ENCODE assay signal across 2 cellular contexts in genomic region chr7:127680983-127681382, GRCh38.
TF ChIP-seq lines count a peak whose summit lies in the region.

No MANE protein-coding gene starts in this region.

TF ChIP-seq in SK-N-SH, 30 proteins besides CTCF, POLR2A, EP300 and RAD21:
- TF ChIP-seq REST (IDR thresholded peaks at IDR 0.05; ENCODE audit: low read depth, low read length): no peak
- TF ChIP-seq TAF1 (IDR thresholded peaks at IDR 0.05; ENCODE audit: borderline replicate concordance, low read depth, low read length): no peak
- no peak for TF ChIP-seq TCF12 (IDR thresholded peaks at IDR 0.05)
- no peak for TF ChIP-seq MAX (IDR thresholded peaks at IDR 0.05; ENCODE audit: low read depth)
- TF ChIP-seq MEF2A (IDR thresholded peaks at IDR 0.05; ENCODE audit: borderline replicate concordance, low read depth): no peak
- no peak for TF ChIP-seq EZH2phosphoT487 (IDR thresholded peaks at IDR 0.05; ENCODE audit: borderline replicate concordance, low read depth)
- TF ChIP-seq, protein P1, sequence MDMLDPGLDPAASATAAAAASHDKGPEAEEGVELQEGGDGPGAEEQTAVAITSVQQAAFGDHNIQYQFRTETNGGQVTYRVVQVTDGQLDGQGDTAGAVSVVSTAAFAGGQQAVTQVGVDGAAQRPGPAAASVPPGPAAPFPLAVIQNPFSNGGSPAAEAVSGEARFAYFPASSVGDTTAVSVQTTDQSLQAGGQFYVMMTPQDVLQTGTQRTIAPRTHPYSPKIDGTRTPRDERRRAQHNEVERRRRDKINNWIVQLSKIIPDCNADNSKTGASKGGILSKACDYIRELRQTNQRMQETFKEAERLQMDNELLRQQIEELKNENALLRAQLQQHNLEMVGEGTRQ (IDR thresholded peaks at IDR 0.05; ENCODE audit: borderline replicate concordance, low read depth, low read length): no peak
- no peak for TF ChIP-seq CHD2 (IDR thresholded peaks at IDR 0.05; ENCODE audit: low read length, partially characterized antibody)
- TF ChIP-seq NRF1 (IDR thresholded peaks at IDR 0.05; ENCODE audit: low read depth, low read length): no peak
- TF ChIP-seq SIN3A (IDR thresholded peaks at IDR 0.05; ENCODE audit: borderline replicate concordance, low read depth, low read length): no peak
- TF ChIP-seq GABPA (IDR thresholded peaks at IDR 0.05; ENCODE audit: low read depth): no peak
- TF ChIP-seq FOSL2 (IDR thresholded peaks at IDR 0.05; ENCODE audit: borderline replicate concordance, low read depth): no peak
- TF ChIP-seq, protein P2, sequence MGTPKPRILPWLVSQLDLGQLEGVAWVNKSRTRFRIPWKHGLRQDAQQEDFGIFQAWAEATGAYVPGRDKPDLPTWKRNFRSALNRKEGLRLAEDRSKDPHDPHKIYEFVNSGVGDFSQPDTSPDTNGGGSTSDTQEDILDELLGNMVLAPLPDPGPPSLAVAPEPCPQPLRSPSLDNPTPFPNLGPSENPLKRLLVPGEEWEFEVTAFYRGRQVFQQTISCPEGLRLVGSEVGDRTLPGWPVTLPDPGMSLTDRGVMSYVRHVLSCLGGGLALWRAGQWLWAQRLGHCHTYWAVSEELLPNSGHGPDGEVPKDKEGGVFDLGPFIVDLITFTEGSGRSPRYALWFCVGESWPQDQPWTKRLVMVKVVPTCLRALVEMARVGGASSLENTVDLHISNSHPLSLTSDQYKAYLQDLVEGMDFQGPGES (IDR thresholded peaks at IDR 0.05; ENCODE audit: low read depth, low read length): no peak

TF ChIP-seq in SK-N-SH treated with all-trans-retinoic acid at 6 μM for 48 hours, 23 proteins besides CTCF, POLR2A, EP300 and RAD21 (continued from another document):
- TF ChIP-seq CREB5 (CRISPR knock-in tag; IDR thresholded peaks at IDR 0.05; ENCODE audit: low read depth): no peak
- no peak for TF ChIP-seq SNAI2 (CRISPR knock-in tag; IDR thresholded peaks at IDR 0.05)
- TF ChIP-seq TCF4 (CRISPR knock-in tag; IDR thresholded peaks at IDR 0.05; ENCODE audit: borderline replicate concordance): no peak
- TF ChIP-seq ARNTL (CRISPR knock-in tag; IDR thresholded peaks at IDR 0.05; ENCODE audit: borderline replicate concordance, low read depth): no peak
- TF ChIP-seq TOX (CRISPR knock-in tag; IDR thresholded peaks at IDR 0.05; ENCODE audit: borderline replicate concordance): no peak
